ENCODE assay signal across 24 cellular contexts in genomic region chr17:2612630-2613029, GRCh38. TPM values are rescaled to one million over a fixed set of nuclear protein-coding genes. Genes with fewer than 3 reads are reported as not detected.
DNase-seq lines count a peak whose midpoint lies in the region; ATAC-seq, FAIRE-seq and TF ChIP-seq lines count a peak whose summit lies in the region.
"Had no signal": no experiment of that assay in that cellular context is flagged by ENCODE, and none has a peak within 500 bp of the region (broad histone marks: within the 10 kb centered on the region; RNA-seq: fewer than 3 reads in every experiment).

No MANE protein-coding gene starts in this region.

- peaks cover 27 to 99% of the 10 kb centered on the region in 2 experiments for H3K79me2 ChIP-seq in H1 (ENCODE audit: control insufficient read depth in 1 of 2, insufficient read depth in 2 of 2, low read length in 2 of 2)

- peaks cover 21% of the 10 kb centered on the region for H3K4me1 Mint-ChIP-seq in activated naive CD4-positive, alpha-beta T cell treated with anti-CD3 and anti-CD28 coated beads, Interleukin-2, amount 10 ng/mL, durations not matched to agents 7 days and 5 days

- H3K4ac ChIP-seq in H1 (replicated peaks; ENCODE audit: insufficient read length, low read depth, low read length): no peak overlapping the region

- H4K91ac ChIP-seq in H1 (replicated peaks; ENCODE audit: insufficient read length, low read length): no peak overlapping the region

- FAIRE-seq in H1 (lab: Jason Lieb, UNC): no peak
- peak; percentile 54 for FAIRE-seq in frontal cortex (lab: Jason Lieb, UNC)
- FAIRE-seq in D721Med (lab: Jason Lieb, UNC): no peak
- FAIRE-seq: GM12891, GM18507, H54 had no signal

- H4K8ac ChIP-seq in H1 (ENCODE audit: extremely low read depth, insufficient read depth, low read length): no peak overlapping the region

- H3K36me3 Mint-ChIP-seq in activated naive CD4-positive, alpha-beta T cell treated with anti-CD3 and anti-CD28 coated beads, Interleukin-2, amount 10 ng/mL, durations not matched to agents 7 days and 5 days: peaks cover 19% of the 10 kb centered on the region

- no peak overlapping the region for H2BK5ac ChIP-seq in H1 (ENCODE audit: low read depth, low read length)

- H3K27me3 Mint-ChIP-seq in activated naive CD4-positive, alpha-beta T cell treated with anti-CD3 and anti-CD28 coated beads, Interleukin-2, amount 10 ng/mL, durations not matched to agents 7 days and 5 days: no peaks in the 10 kb centered on the region
- H3K27me3 Mint-ChIP-seq: B cell; CD4-positive, CD25-positive, alpha-beta regulatory T cell had no signal

- no peak overlapping the region for H2AK5ac ChIP-seq in H1 (ENCODE audit: low read depth, low read length)

- peaks cover 5% of the 10 kb centered on the region; the same call in 1 of the 2 replicates for H3K79me1 ChIP-seq in H1 (ENCODE audit: low read depth, low read length)

- no peaks in the 10 kb centered on the region for H3K9me3 Mint-ChIP-seq in activated naive CD4-positive, alpha-beta T cell treated with anti-CD3 and anti-CD28 coated beads, Interleukin-2, amount 10 ng/mL, durations not matched to agents 7 days and 5 days
- H3K9me3 Mint-ChIP-seq: CD4-positive, CD25-positive, alpha-beta regulatory T cell; CD8-positive, alpha-beta T cell; GM23338; HFFc6 had no signal

- POLR2A ChIA-PET in H1 (lab: Charles Lee; ENCODE audit: partially characterized antibody): interaction anchor here (0.6 to 1.3 kb wide), 4 partner anchors 9 to 20 kb away, joined by 3 to 4 read pairs (median 4); no protein-coding TSS in a partner anchor

- TF ChIP-seq CTCF in H1 (IDR thresholded peaks at IDR 0.05; ENCODE audit: control extremely low read depth in 1 of 3, insufficient read depth in 1 of 3, low read depth in 1 of 3, low read length in 3 of 3) (no peak), D721Med (IDR thresholded peaks at IDR 0.05; ENCODE audit: insufficient read depth, missing control alignments) (no peak)

- no peaks in the 10 kb centered on the region for H3K9me3 ChIP-seq in H1 (ENCODE audit: insufficient read depth in 2 of 2, low read depth in 1 of 2, low read length in 1 of 2)
- H3K9me3 ChIP-seq: Caco-2, HAP-1 had no signal

- CTCF ChIA-PET in activated naive CD4-positive, alpha-beta T cell treated with anti-CD3 and anti-CD28 coated beads, Interleukin-2, amount 10 ng/mL, durations not matched to agents 7 days and 5 days (lab: Charles Lee): interaction anchor here (0.6 kb wide), 1 partner anchor 1057 kb away, joined by 3 read pairs; no protein-coding TSS in a partner anchor
- CTCF ChIA-PET in H1 (lab: Charles Lee; ENCODE audit: partially characterized antibody): interaction anchor here (1.2 kb wide), 1 partner anchor 9 kb away, joined by 4 read pairs; no protein-coding TSS in a partner anchor

- H3K4me1 ChIP-seq in H1 (replicated peaks in 1 of 4; ENCODE audit: control insufficient read depth in 3 of 4, insufficient read depth in 4 of 4, low read length in 3 of 4): peaks cover 0 to 4% (median 0%) of the 10 kb centered on the region in 4 experiments; a peak in 1 of 7 replicates

- no peak for DNase-seq in activated naive CD4-positive, alpha-beta T cell treated with anti-CD3 and anti-CD28 coated beads, Interleukin-2, amount 10 ng/mL, durations not matched to agents 7 days and 5 days
- no peak for DNase-seq in activated naive CD4-positive, alpha-beta T cell (lab: John Stamatoyannopoulos, UW)
- DNase-seq in H1 (ENCODE audit: low read depth in 1 of 2, low spot score in 2 of 2) (no peak), frontal cortex (ENCODE audit: low spot score in 2 of 2) (no peak), D721Med (ENCODE audit: insufficient read length, low spot score) (no peak)
- no peak for DNase-seq in stimulated activated CD4-positive, alpha-beta T cell treated with anti-CD3 and anti-CD28 coated beads, Interleukin-12 subunit alpha, Interleukin-12 subunit beta, amount 100 ng/mL, for 4 hours
- DNase-seq: Caco-2; CD4-positive, CD25-positive, alpha-beta regulatory T cell; CD8-positive, alpha-beta T cell; DMS 273 treated with DMSO at 0.1 percent for 48 hours; DMS79; EL; GF-D8; HFFc6 had no signal

- H3K27me3 ChIP-seq in H1 (replicated peaks in 1 of 4; ENCODE audit: control insufficient read depth in 3 of 4, extremely low read depth in 1 of 4, insufficient read depth in 3 of 4, low read length in 3 of 4): no peaks in the 10 kb centered on the region
- H3K27me3 ChIP-seq: BLaER1 had no signal

- no peak overlapping the region for H3K4me3 Mint-ChIP-seq in activated naive CD4-positive, alpha-beta T cell treated with anti-CD3 and anti-CD28 coated beads, Interleukin-2, amount 10 ng/mL, durations not matched to agents 7 days and 5 days
- H3K4me3 Mint-ChIP-seq: B cell; CD4-positive, CD25-positive, alpha-beta regulatory T cell; CD8-positive, alpha-beta T cell; GM23338; HFFc6 had no signal

- H3K56ac ChIP-seq in H1 (replicated peaks; ENCODE audit: insufficient read length, low read depth, low read length): no peak overlapping the region

- no peak overlapping the region for H2AFZ ChIP-seq in H1 (ENCODE audit: low read length)
- H2AFZ ChIP-seq: GM23338 had no signal

- no peak overlapping the region for H3K23ac ChIP-seq in H1 (ENCODE audit: insufficient read length)

- peak overlapping the region; percentile 55 for H3K27ac Mint-ChIP-seq in activated naive CD4-positive, alpha-beta T cell treated with anti-CD3 and anti-CD28 coated beads, Interleukin-2, amount 10 ng/mL, durations not matched to agents 7 days and 5 days
- H3K27ac Mint-ChIP-seq: B cell; CD4-positive, CD25-positive, alpha-beta regulatory T cell; CD8-positive, alpha-beta T cell; GM23338; HFFc6 had no signal

- no peak overlapping the region for H2BK15ac ChIP-seq in H1 (ENCODE audit: low read length)

- no peak overlapping the region for H3K27ac ChIP-seq in H1 (ENCODE audit: low read depth, low read length)
- H3K27ac ChIP-seq: 22Rv1, BLaER1, C4-2B had no signal

- peaks cover 17 to 24% of the 10 kb centered on the region in 2 experiments for H4K20me1 ChIP-seq in H1 (replicated peaks in 1 of 2; ENCODE audit: control insufficient read depth in 1 of 2, insufficient read depth in 2 of 2, low read length in 2 of 2)

- no peak overlapping the region for H3K14ac ChIP-seq in H1 (ENCODE audit: insufficient read length)

- no peak for TF ChIP-seq POLR2A in H1 (IDR thresholded peaks at IDR 0.05; ENCODE audit: control extremely low read depth in 1 of 2, low read depth in 2 of 2, low read length in 2 of 2)

- 92% methylated on average over 7 of the region's 7 CpGs; no CpG with 5 or more reads in 1 of the 2 experiments for WGBS in H1 (ENCODE audit: extremely low coverage in 1 of 2, insufficient coverage in 1 of 2, insufficient read length in 1 of 2, insufficient replicate concordance in 2 of 2, low coverage in 1 of 2, low lambda C conversion rate in 2 of 2, missing lambda C conversion rate in 1 of 2), 2 experiments

- no peak overlapping the region for H2BK20ac ChIP-seq in H1 (ENCODE audit: low read length)

- H3K4me3 ChIP-seq in H1 (ENCODE audit: extremely low read depth in 1 of 4, insufficient read depth in 2 of 4, low read depth in 3 of 4, low read length in 4 of 4): no peak overlapping the region
- H3K4me3 ChIP-seq: BLaER1, GM23338, HAP-1 had no signal

- peaks cover 0 to 4% (median 0%) of the 10 kb centered on the region in 4 experiments; a peak in 1 of 8 replicates for H3K36me3 ChIP-seq in H1 (ENCODE audit: control insufficient read depth in 2 of 4, insufficient read depth in 4 of 4, low read length in 3 of 4)
- H3K36me3 ChIP-seq: HAP-1 had no signal

- no peak for TF ChIP-seq EP300 in H1 (IDR thresholded peaks at IDR 0.05; ENCODE audit: borderline replicate concordance in 1 of 2, low read depth in 2 of 2, low read length in 2 of 2)

- no peaks in the 10 kb centered on the region for H3K23me2 ChIP-seq in H1 (ENCODE audit: low read depth, low read length)

- H3K9ac ChIP-seq in H1 (replicated peaks in 1 of 4; ENCODE audit: extremely low read depth in 1 of 4, low read depth in 3 of 4, low read length in 3 of 4): no peak overlapping the region
- H3K9ac ChIP-seq: BLaER1 had no signal

- no peak overlapping the region for H2BK120ac ChIP-seq in H1 (replicated peaks; ENCODE audit: low read depth, low read length)

- H2BK12ac ChIP-seq in H1 (ENCODE audit: low read depth, low read length): no peak overlapping the region

- no peak overlapping the region for H4K5ac ChIP-seq in H1 (ENCODE audit: insufficient read length, low read depth, low read length)

- no peak for ATAC-seq in HG03521 (IDR thresholded peaks at IDR 0.05; ENCODE audit: unreplicated experiment)
- ATAC-seq: CD8-positive, alpha-beta T cell had no signal

- TF ChIP-seq RAD21 in H1 (IDR thresholded peaks at IDR 0.05 in 1 of 2, conservative IDR thresholded peaks at IDR 0.05 in 1 of 2; ENCODE audit: low read depth in 2 of 2, low read length in 2 of 2): no peak

- H3K4me2 ChIP-seq in H1 (ENCODE audit: insufficient read depth in 1 of 2, low read depth in 2 of 2, low read length in 2 of 2): no peak overlapping the region
- H3K4me2 ChIP-seq: BLaER1, GM23338 had no signal

- H3K18ac ChIP-seq in H1 (ENCODE audit: extremely low read depth, low read length): no peak overlapping the region

TF ChIP-seq in H1, 55 proteins besides CTCF, POLR2A, EP300 and RAD21:
- TF ChIP-seq KDM1A (IDR thresholded peaks at IDR 0.05; ENCODE audit: borderline replicate concordance, low read length) (peak; percentile 32; the same call in 1 of the 2 replicates), BCL11A (IDR thresholded peaks at IDR 0.05; ENCODE audit: low read depth in 2 of 2, low read length in 2 of 2) (no peak), KDM4A (IDR thresholded peaks at IDR 0.05; ENCODE audit: low read depth, low read length, severe bottlenecking) (no peak)

RNA-seq across cellular contexts. Expression of gene PAFAH1B1, which starts 19.2 kb away (rescaled TPM):
- 137 and 152 TPM in 2 replicates for total RNA-seq in H1 (2021; fragmentation: NEBNext Ultra II Directional; extraction: Animal tissue kit (Norgen Biotek cat#: 25700))
- polyA plus RNA-seq in H1 (2011; rRNA removed): 29.6 and 42.0 TPM in 2 replicates
- 50.9 TPM for polyA plus RNA-seq in H1 (2011; cell fraction: cytosol; rRNA removed)
- polyA plus RNA-seq in H1 (2011; cell fraction: nucleus; rRNA removed): 24.4 TPM
- polyA plus RNA-seq in H1 (2012, experiment 1 of 2): 83.0 to 115 TPM (median 102 TPM) in 4 replicates
- 24.5 TPM for polyA plus RNA-seq in H1 (2012, experiment 2 of 2)
- polyA plus RNA-seq in H1 (2013, experiment 1 of 2): 39.2 TPM
- 40.5 TPM for polyA plus RNA-seq in H1 (2013, experiment 2 of 2)
- 93.9 and 106 TPM in 2 replicates for polyA minus RNA-seq in H1 (2011; rRNA and poly(A)+ RNA removed)
- polyA minus RNA-seq in H1 (2011; cell fraction: cytosol; rRNA and poly(A)+ RNA removed): 50.8 TPM
- polyA minus RNA-seq in H1 (2011; cell fraction: nucleus; rRNA and poly(A)+ RNA removed): 44.7 TPM
- total RNA-seq in frontal cortex: 281 TPM
